In the genomic region with DNA sequence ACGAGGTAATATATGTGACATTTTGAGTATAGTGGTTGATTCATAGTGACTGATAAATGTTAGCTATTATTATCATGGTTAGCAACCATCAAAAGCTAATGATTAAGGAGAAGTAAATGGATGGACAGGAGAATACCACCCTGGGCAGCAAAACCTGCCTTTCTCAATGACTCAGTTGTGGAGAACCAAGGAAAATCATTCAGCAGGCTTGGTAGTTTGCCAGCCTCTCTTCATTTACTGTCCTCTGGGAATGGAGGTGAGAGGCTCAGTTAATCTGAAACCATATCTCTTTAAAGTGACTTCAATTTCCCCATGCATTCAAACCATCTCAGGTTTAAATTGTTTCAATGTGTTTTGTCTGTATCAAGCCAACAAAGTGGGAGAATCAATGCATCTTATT, we compare ENCODE assay signal across 2 cellular contexts.
TF ChIP-seq lines count a peak whose summit lies in the region.

No MANE protein-coding gene starts in this region.

TF ChIP-seq in A549, 52 proteins besides CTCF, POLR2A, EP300 and RAD21:
- TF ChIP-seq, protein P1, sequence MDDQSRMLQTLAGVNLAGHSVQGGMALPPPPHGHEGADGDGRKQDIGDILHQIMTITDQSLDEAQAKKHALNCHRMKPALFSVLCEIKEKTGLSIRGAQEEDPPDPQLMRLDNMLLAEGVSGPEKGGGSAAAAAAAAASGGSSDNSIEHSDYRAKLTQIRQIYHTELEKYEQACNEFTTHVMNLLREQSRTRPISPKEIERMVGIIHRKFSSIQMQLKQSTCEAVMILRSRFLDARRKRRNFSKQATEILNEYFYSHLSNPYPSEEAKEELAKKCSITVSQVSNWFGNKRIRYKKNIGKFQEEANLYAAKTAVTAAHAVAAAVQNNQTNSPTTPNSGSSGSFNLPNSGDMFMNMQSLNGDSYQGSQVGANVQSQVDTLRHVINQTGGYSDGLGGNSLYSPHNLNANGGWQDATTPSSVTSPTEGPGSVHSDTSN (IDR thresholded peaks at IDR 0.05), result no peak
- TF ChIP-seq ESRRA (IDR thresholded peaks at IDR 0.05; ENCODE audit: borderline replicate concordance, low read length) (no peak), NR3C1 (IDR thresholded peaks at IDR 0.05) (no peak), SMC3 (IDR thresholded peaks at IDR 0.05) (no peak), JUNB (IDR thresholded peaks at IDR 0.05) (peak; percentile 20; the same call in 1 of the 2 replicates), TFCP2L1 (CRISPR knock-in tag; IDR thresholded peaks at IDR 0.05) (no peak), TP53 (CRISPR knock-in tag; IDR thresholded peaks at IDR 0.05) (no peak), HDAC2 (IDR thresholded peaks at IDR 0.05) (no peak), PHF8 (IDR thresholded peaks at IDR 0.05; ENCODE audit: borderline replicate concordance, low read depth) (no peak), EHF (CRISPR knock-in tag; IDR thresholded peaks at IDR 0.05) (no peak), CHD4 (IDR thresholded peaks at IDR 0.05; ENCODE audit: borderline replicate concordance) (no peak), ZC3H11A (IDR thresholded peaks at IDR 0.05) (no peak), CBX2 (IDR thresholded peaks at IDR 0.05; ENCODE audit: borderline replicate concordance, low read depth) (no peak), CHD2 (IDR thresholded peaks at IDR 0.05; ENCODE audit: low read length, partially characterized antibody) (no peak), GATA3 (IDR thresholded peaks at IDR 0.05; ENCODE audit: borderline replicate concordance) (peak; percentile 30; the same call in 1 of the 2 replicates), CEBPB (IDR thresholded peaks at IDR 0.05) (no peak), RARB (CRISPR knock-in tag; IDR thresholded peaks at IDR 0.05) (no peak), SREBF2 (IDR thresholded peaks at IDR 0.05) (no peak), JUN (IDR thresholded peaks at IDR 0.05) (0 out of 5 replicates have a peak, but pooled peaks of 1 of the 2 experiments have one; percentile 27), FOSL2 (IDR thresholded peaks at IDR 0.05) (no peak), FOSL2 (CRISPR knock-in tag; IDR thresholded peaks at IDR 0.05) (peak; percentile 32), NPAS2 (CRISPR knock-in tag; IDR thresholded peaks at IDR 0.05; ENCODE audit: borderline replicate concordance) (no peak), EHMT2 (IDR thresholded peaks at IDR 0.05; ENCODE audit: low read depth) (no peak)
- TF ChIP-seq, protein P2, sequence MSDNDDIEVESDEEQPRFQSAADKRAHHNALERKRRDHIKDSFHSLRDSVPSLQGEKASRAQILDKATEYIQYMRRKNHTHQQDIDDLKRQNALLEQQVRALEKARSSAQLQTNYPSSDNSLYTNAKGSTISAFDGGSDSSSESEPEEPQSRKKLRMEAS (IDR thresholded peaks at IDR 0.05), result 0 out of 2 replicates have a peak, but pooled peaks have one; percentile 37
- TF ChIP-seq, protein P3, sequence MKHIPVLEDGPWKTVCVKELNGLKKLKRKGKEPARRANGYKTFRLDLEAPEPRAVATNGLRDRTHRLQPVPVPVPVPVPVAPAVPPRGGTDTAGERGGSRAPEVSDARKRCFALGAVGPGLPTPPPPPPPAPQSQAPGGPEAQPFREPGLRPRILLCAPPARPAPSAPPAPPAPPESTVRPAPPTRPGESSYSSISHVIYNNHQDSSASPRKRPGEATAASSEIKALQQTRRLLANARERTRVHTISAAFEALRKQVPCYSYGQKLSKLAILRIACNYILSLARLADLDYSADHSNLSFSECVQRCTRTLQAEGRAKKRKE (CRISPR knock-in tag; IDR thresholded peaks at IDR 0.05; ENCODE audit: low read depth), result no peak
- TF ChIP-seq, protein P4, sequence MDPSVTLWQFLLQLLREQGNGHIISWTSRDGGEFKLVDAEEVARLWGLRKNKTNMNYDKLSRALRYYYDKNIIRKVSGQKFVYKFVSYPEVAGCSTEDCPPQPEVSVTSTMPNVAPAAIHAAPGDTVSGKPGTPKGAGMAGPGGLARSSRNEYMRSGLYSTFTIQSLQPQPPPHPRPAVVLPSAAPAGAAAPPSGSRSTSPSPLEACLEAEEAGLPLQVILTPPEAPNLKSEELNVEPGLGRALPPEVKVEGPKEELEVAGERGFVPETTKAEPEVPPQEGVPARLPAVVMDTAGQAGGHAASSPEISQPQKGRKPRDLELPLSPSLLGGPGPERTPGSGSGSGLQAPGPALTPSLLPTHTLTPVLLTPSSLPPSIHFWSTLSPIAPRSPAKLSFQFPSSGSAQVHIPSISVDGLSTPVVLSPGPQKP (IDR thresholded peaks at IDR 0.05; ENCODE audit: low read depth, low read length), result no peak

TF ChIP-seq in endothelial cell of umbilical vein, 7 proteins besides CTCF, POLR2A, EP300 and RAD21:
- no peak for TF ChIP-seq MYC (IDR thresholded peaks at IDR 0.05; ENCODE audit: low read depth, low read length)
- TF ChIP-seq FOS (IDR thresholded peaks at IDR 0.05; ENCODE audit: borderline replicate concordance, insufficient read depth, low read length), result no peak
- TF ChIP-seq, protein P2 (IDR thresholded peaks at IDR 0.05; ENCODE audit: insufficient read depth, insufficient read length), result no peak
- TF ChIP-seq JUN (IDR thresholded peaks at IDR 0.05; ENCODE audit: borderline replicate concordance, insufficient read depth, insufficient read length, low read depth), result no peak
- no peak for TF ChIP-seq POLR2AphosphoS5 (IDR thresholded peaks at IDR 0.05; ENCODE audit: insufficient read depth, low read depth, low read length)
- TF ChIP-seq GATA2 (IDR thresholded peaks at IDR 0.05; ENCODE audit: insufficient read depth, insufficient read length, low read depth, low read length), result no peak
- no peak for TF ChIP-seq EZH2 (IDR thresholded peaks at IDR 0.05; ENCODE audit: borderline replicate concordance, low read depth, low read length, severe bottlenecking)
